1 cellular context compared by ENCODE assay signal in genomic region chr4:87141428-87141827, GRCh38.
TF ChIP-seq lines count a peak whose summit lies in the region.

No MANE protein-coding gene starts in this region.

TF ChIP-seq in HepG2, 621 proteins besides CTCF, POLR2A, EP300 and RAD21:
- TF ChIP-seq KDM2A (CRISPR knock-in tag; IDR thresholded peaks at IDR 0.05; ENCODE audit: borderline replicate concordance, low read depth) (no peak), LRRFIP1 (CRISPR knock-in tag; conservative IDR thresholded peaks at IDR 0.05) (no peak), ZBTB46 (CRISPR knock-in tag; IDR thresholded peaks at IDR 0.05; ENCODE audit: borderline replicate concordance) (no peak), RCOR2 (CRISPR knock-in tag; IDR thresholded peaks at IDR 0.05) (no peak)
